8 cellular contexts compared by ENCODE assay signal in the genomic region with DNA sequence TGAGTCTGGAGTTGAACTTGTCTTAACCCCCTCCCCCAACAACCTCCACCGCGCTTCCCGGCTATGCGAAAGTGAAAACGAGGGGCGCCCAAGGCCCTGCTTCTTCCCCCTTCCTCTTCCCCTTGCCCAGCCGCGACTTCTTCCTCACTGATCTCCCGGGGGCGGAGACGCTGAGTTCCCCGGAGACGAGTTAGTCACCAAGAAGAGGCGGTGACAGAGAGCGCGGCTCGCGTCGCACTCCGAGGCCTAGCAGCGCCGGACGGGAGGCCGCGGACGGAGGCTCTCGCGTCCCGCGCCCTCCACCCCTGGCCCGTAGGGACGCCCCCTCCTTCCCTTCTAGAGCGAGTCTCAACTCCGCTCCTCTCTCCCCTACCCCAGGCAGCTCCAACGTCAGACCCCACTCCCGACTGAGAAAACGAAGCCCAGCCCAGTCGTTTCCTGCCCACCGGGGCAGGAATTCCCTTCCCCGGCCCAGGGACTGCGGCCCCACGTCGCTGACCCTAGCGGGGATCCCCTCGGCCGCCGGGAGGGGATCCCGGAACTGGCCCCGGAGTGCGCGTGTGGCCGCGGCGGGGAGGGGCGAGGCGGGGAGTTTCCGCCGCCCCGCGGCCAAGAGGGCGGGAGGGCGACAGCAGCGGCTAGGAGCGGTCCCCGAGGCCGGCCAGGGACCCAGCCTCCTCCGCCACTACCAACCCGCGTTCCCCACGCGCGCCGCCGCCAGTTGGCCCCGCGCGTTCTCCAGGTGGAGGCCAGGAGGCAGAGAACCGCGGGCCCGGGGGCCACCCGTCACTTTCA. TPM values are rescaled to one million over a fixed set of nuclear protein-coding genes. Genes with fewer than 3 reads are reported as not detected.
A peak's percentile ranks its signal among the peaks of the same experiment; 100 is the strongest.
DNase-seq lines count a peak whose midpoint lies in the region; ATAC-seq and TF ChIP-seq lines count a peak whose summit lies in the region.

No MANE protein-coding gene starts in this region.

- H3K4me3 Mint-ChIP-seq in activated T-cell treated with anti-CD3 and anti-CD28 coated beads, Interleukin-2, amount 50 U/mL, for 24 hours: peak overlapping the region; percentile 87
- H3K4me3 Mint-ChIP-seq in stimulated activated effector memory CD8-positive, alpha-beta T cell treated with anti-CD3 and anti-CD28 coated beads, Interleukin-12 subunit alpha, Interleukin-12 subunit beta, amount 100 ng/mL, for 72 hours: peak overlapping the region; percentile 100

- H3K4me1 Mint-ChIP-seq in activated T-cell treated with anti-CD3 and anti-CD28 coated beads, Interleukin-2, amount 50 U/mL, for 24 hours (ENCODE audit: low read depth): peaks cover 47% of the 10 kb centered on the region
- H3K4me1 Mint-ChIP-seq in stimulated activated effector memory CD8-positive, alpha-beta T cell treated with anti-CD3 and anti-CD28 coated beads, Interleukin-12 subunit alpha, Interleukin-12 subunit beta, amount 100 ng/mL, for 72 hours: peaks cover 25% of the 10 kb centered on the region

- no peaks in the 10 kb centered on the region for H3K27me3 Mint-ChIP-seq in activated T-cell treated with anti-CD3 and anti-CD28 coated beads, Interleukin-2, amount 50 U/mL, for 24 hours

- peaks cover 69% of the 10 kb centered on the region for H3K79me2 ChIP-seq in PC-3 (ENCODE audit: low read length)

- peak overlapping the region; percentile 94 for H3K27ac ChIP-seq in PC-3 (ENCODE audit: low read length)
- H3K27ac ChIP-seq in esophagus (ENCODE audit: low read depth in 2 of 2, low read length in 1 of 2): peak overlapping the region; percentile 98 to 100
- H3K27ac ChIP-seq in muscle layer of duodenum (ENCODE audit: low read length): peak overlapping the region; percentile 94

- H3K27me3 ChIP-seq in PC-3 (ENCODE audit: low read length) (no peaks in the 10 kb centered on the region), esophagus (ENCODE audit: control insufficient read depth in 1 of 2, insufficient read depth in 2 of 2, low read length in 2 of 2) (no peaks in the 10 kb centered on the region), muscle layer of duodenum (ENCODE audit: low read depth, low read length) (no peaks in the 10 kb centered on the region)

- H2AFZ ChIP-seq in PC-3 (ENCODE audit: low read length): peak overlapping the region; percentile 94

- H3K4me2 ChIP-seq in PC-3 (ENCODE audit: low read length): peak overlapping the region; percentile 87

- peaks cover 12% of the 10 kb centered on the region; the same call in 1 of the 2 replicates for H3K36me3 ChIP-seq in PC-3 (ENCODE audit: low read depth, low read length)
- no peaks in the 10 kb centered on the region for H3K36me3 ChIP-seq in esophagus (ENCODE audit: control insufficient read depth in 2 of 2, insufficient read depth in 2 of 2, low read length in 1 of 2)
- H3K36me3 ChIP-seq in muscle layer of duodenum (ENCODE audit: control insufficient read depth in 1 of 2, insufficient read depth in 2 of 2, low read length in 2 of 2): peaks cover 0 to 16% of the 10 kb centered on the region in 2 donors

- no peak for TF ChIP-seq CTCF in PC-3 (conservative IDR thresholded peaks at IDR 0.05; ENCODE audit: low read depth, low read length)

- H3F3A ChIP-seq in PC-3 (ENCODE audit: low read length, unreplicated experiment): no peaks in the 10 kb centered on the region

- H3K4me3 ChIP-seq in PC-3 (ENCODE audit: low read length): peak overlapping the region; percentile 71
- H3K4me3 ChIP-seq in esophagus (ENCODE audit: low read depth in 1 of 2, low read length in 2 of 2): peak overlapping the region; percentile 82 to 89
- peak overlapping the region; percentile 90 to 92 for H3K4me3 ChIP-seq in muscle layer of duodenum (ENCODE audit: low read depth in 1 of 2, low read length in 2 of 2)

- peaks cover 56% of the 10 kb centered on the region for H3K36me3 Mint-ChIP-seq in activated T-cell treated with anti-CD3 and anti-CD28 coated beads, Interleukin-2, amount 50 U/mL, for 24 hours (ENCODE audit: low read depth)
- H3K36me3 Mint-ChIP-seq in stimulated activated effector memory CD8-positive, alpha-beta T cell treated with anti-CD3 and anti-CD28 coated beads, Interleukin-12 subunit alpha, Interleukin-12 subunit beta, amount 100 ng/mL, for 72 hours: peaks cover 60% of the 10 kb centered on the region

- H3K9me3 Mint-ChIP-seq in activated T-cell treated with anti-CD3 and anti-CD28 coated beads, Interleukin-2, amount 50 U/mL, for 24 hours: no peaks in the 10 kb centered on the region
- H3K9me3 Mint-ChIP-seq in stimulated activated effector memory CD8-positive, alpha-beta T cell treated with anti-CD3 and anti-CD28 coated beads, Interleukin-12 subunit alpha, Interleukin-12 subunit beta, amount 100 ng/mL, for 72 hours: no peaks in the 10 kb centered on the region

- in situ Hi-C loops in Caki2 (cut with HindIII; ENCODE audit: low pct_unique_long_range_greater_than_20kb, low sequenced_read_pairs): no loop called here

- no peaks in the 10 kb centered on the region for H3K9me2 ChIP-seq in PC-3 (replicated peaks; ENCODE audit: low read length)

- peak overlapping the region; percentile 96 for H3K27ac Mint-ChIP-seq in activated T-cell treated with anti-CD3 and anti-CD28 coated beads, Interleukin-2, amount 50 U/mL, for 24 hours
- peak overlapping the region; percentile 100 for H3K27ac Mint-ChIP-seq in stimulated activated effector memory CD8-positive, alpha-beta T cell treated with anti-CD3 and anti-CD28 coated beads, Interleukin-12 subunit alpha, Interleukin-12 subunit beta, amount 100 ng/mL, for 72 hours

- no TSS peak for BruUV-seq in PC-3 (replicated peaks; lab: Mats Ljungman, UMichigan)

- CTCF ChIA-PET in PC-3 (lab: Charles Lee): interaction anchor here (0.6 kb wide), 1 partner anchor 59 kb away, joined by 5 read pairs; no protein-coding TSS in a partner anchor

- H3K9me3 ChIP-seq in PC-3 (ENCODE audit: low read length) (no peaks in the 10 kb centered on the region), esophagus (ENCODE audit: control insufficient read depth in 2 of 2, insufficient read depth in 1 of 2, low read depth in 1 of 2, low read length in 1 of 2) (no peaks in the 10 kb centered on the region), muscle layer of duodenum (ENCODE audit: control insufficient read depth in 1 of 2, low read length in 2 of 2) (no peaks in the 10 kb centered on the region)

- 0 out of 2 replicates have a peak, but pooled peaks cover 5% of the 10 kb centered on the region for H4K20me1 ChIP-seq in PC-3 (ENCODE audit: low read length)

- ATAC-seq in GM19463 (IDR thresholded peaks at IDR 0.05; ENCODE audit: unreplicated experiment) (peak; percentile 53), PC-3 (peak; percentile 70)
- peak; percentile 90 for ATAC-seq in stimulated activated effector memory CD8-positive, alpha-beta T cell treated with anti-CD3 and anti-CD28 coated beads, Interleukin-12 subunit alpha, Interleukin-12 subunit beta, amount 100 ng/mL, for 72 hours

- WGBS in esophagus, 2 donors: 0 to 1% methylated on average over 75 to 81 of the region's 81 CpGs

- DNase-seq in Caki2 (ENCODE audit: low read depth) (peak; percentile 86), HK-2 (ENCODE audit: unreplicated experiment) (peak; percentile 81), PC-3 (peak; percentile 83)
- DNase-seq in activated T-cell treated with anti-CD3 and anti-CD28 coated beads, Interleukin-2, amount 50 U/mL, for 24 hours: peak; percentile 87
- DNase-seq in stimulated activated effector memory CD8-positive, alpha-beta T cell treated with anti-CD3 and anti-CD28 coated beads, Interleukin-12 subunit alpha, Interleukin-12 subunit beta, amount 100 ng/mL, for 72 hours (ENCODE audit: low spot score in 2 of 2): peak; percentile 75 to 90

- H3K4me1 ChIP-seq in PC-3 (ENCODE audit: insufficient read depth, low read length) (peaks cover 19% of the 10 kb centered on the region), esophagus (ENCODE audit: control insufficient read depth in 2 of 2, insufficient read depth in 2 of 2, low read length in 1 of 2) (peaks cover 0 to 3% of the 10 kb centered on the region in 2 donors), muscle layer of duodenum (ENCODE audit: control insufficient read depth in 1 of 2, insufficient read depth in 2 of 2, low read length in 2 of 2) (peaks cover 3 to 15% of the 10 kb centered on the region in 2 donors)

- intact Hi-C loops in PC-3 (cut with micrococcal nuclease): loop anchor here (5.0 kb wide), 1 partner anchor 196 kb away; no protein-coding TSS in a partner anchor

- POLR2A ChIA-PET in PC-3 (lab: Charles Lee; ENCODE audit: unreplicated experiment): interaction anchor here (0.7 kb wide), 1 partner anchor 53 kb away, joined by 7 read pairs; no protein-coding TSS in a partner anchor

- H3K9ac ChIP-seq in PC-3 (ENCODE audit: low read length): peak overlapping the region; percentile 96

RNA-seq across cellular contexts. Expression of gene BAZ1A, which starts 1.4 kb away (rescaled TPM):
- total RNA-seq in Caki2 (2014; rRNA removed; shearing (Covaris generic); ENCODE audit: low replicate concordance): 10.3 and 23.0 TPM in 2 replicates
- 24.7 and 30.6 TPM in 2 replicates for total RNA-seq in PC-3 (2014; rRNA removed)
- 10 to 100 TPM; 18.5 to 18.9 TPM for polyA plus RNA-seq in esophagus

Comparison
In these comparisons a context has a peak if more than half of its experiments do, and no peak if none do; other contexts are left out.
1. Peak in every context shown above with its lines: DNase-seq, ATAC-seq, H3K4me3 ChIP-seq and H3K27ac ChIP-seq.